ENCODE assay signal across 1 cellular context in the genomic region with DNA sequence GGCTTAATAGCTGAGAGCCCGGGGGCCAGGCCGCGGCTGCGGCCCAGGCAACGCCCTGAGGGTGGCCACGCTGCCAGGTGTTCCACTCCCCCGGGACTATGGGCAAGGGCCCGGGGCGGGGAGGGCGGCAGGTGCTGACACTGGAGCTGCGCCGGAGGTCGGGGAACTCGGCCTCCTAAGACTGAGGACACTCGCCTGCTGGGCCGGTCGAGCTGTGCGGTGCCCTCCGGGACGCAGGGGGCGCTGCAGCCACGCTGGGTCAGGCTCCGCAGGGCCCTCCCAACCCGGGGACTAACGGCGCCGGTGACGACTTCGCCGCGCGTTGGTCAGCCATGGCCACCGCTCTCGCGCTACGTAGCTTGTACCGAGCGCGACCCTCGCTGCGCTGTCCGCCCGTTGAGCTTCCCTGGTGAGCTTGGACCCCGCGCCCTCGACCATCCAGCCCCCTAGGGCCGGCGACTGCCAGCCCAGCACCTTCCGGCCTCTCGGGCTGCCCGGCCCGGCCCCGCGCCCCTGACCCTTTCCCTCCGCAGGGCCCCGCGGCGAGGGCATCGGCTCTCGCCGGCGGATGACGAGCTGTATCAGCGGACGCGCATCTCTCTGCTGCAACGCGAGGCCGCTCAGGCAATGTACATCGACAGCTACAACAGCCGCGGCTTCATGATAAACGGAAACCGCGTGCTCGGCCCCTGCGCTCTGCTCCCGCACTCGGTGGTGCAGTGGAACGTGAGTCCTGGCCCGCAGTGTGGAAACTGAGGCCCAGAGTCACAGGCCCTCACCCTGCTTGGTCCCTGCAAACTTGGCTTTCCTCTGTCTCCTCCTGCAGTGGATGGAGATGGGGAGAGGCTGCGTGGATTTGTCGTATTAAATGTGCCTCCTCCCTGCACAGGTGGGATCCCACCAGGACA.
A peak's percentile ranks its signal among the peaks of the same experiment; 100 is the strongest.
TF ChIP-seq lines count a peak whose summit lies in the region.

A gene with protein sequence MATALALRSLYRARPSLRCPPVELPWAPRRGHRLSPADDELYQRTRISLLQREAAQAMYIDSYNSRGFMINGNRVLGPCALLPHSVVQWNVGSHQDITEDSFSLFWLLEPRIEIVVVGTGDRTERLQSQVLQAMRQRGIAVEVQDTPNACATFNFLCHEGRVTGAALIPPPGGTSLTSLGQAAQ (plus strand): TSS at position 309 of the 908 bp plus-strand sequence. CDS start 24 bp downstream, at position 333.

TF ChIP-seq in HepG2, 621 proteins besides CTCF, POLR2A, EP300 and RAD21 (continued from another document and continues in another):
- TF ChIP-seq ZNF83 (CRISPR knock-in tag; IDR thresholded peaks at IDR 0.05; ENCODE audit: borderline replicate concordance) (peak; percentile 75; the same call in 1 of the 2 replicates), SIX4 (CRISPR knock-in tag; IDR thresholded peaks at IDR 0.05) (no peak; the same call in 1 of the 2 replicates), ZNF547 (CRISPR knock-in tag; IDR thresholded peaks at IDR 0.05) (peak; percentile 52), CENPX (CRISPR knock-in tag; IDR thresholded peaks at IDR 0.05) (no peak), BCL6 (CRISPR knock-in tag; IDR thresholded peaks at IDR 0.05) (peak; percentile 24; the same call in 1 of the 2 replicates), NFE2L2 (IDR thresholded peaks at IDR 0.05; ENCODE audit: low read length) (0 out of 2 replicates have a peak, but pooled peaks have one; percentile 7), ZNF432 (CRISPR knock-in tag; IDR thresholded peaks at IDR 0.05; ENCODE audit: borderline replicate concordance) (0 out of 2 replicates have a peak, but pooled peaks have one; percentile 73), MEIS2 (CRISPR knock-in tag; IDR thresholded peaks at IDR 0.05) (peak; percentile 72; the same call in 1 of the 2 replicates), GLI4 (CRISPR knock-in tag; IDR thresholded peaks at IDR 0.05; ENCODE audit: borderline replicate concordance) (no peak), ZHX1 (CRISPR knock-in tag; IDR thresholded peaks at IDR 0.05; ENCODE audit: low read depth) (peak; percentile 93; the same call in 1 of the 2 replicates), MED8 (CRISPR knock-in tag; IDR thresholded peaks at IDR 0.05; ENCODE audit: insufficient replicate concordance) (peak; percentile 64), SMAD1 (CRISPR knock-in tag; IDR thresholded peaks at IDR 0.05; ENCODE audit: borderline replicate concordance, low read depth) (no peak; the same call in 1 of the 2 replicates), CHD4 (IDR thresholded peaks at IDR 0.05; ENCODE audit: borderline replicate concordance, low read length) (no peak), RELA (CRISPR knock-in tag; IDR thresholded peaks at IDR 0.05) (no peak), ARID2 (CRISPR knock-in tag; IDR thresholded peaks at IDR 0.05; ENCODE audit: borderline replicate concordance) (0 out of 2 replicates have a peak, but pooled peaks have one; percentile 19), ELF4 (CRISPR knock-in tag; IDR thresholded peaks at IDR 0.05; ENCODE audit: borderline replicate concordance) (no peak; the same call in 1 of the 2 replicates), NFRKB (IDR thresholded peaks at IDR 0.05) (no peak), ZNF282 (IDR thresholded peaks at IDR 0.05; ENCODE audit: partially characterized antibody) (no peak), CBX5 (CRISPR knock-in tag; IDR thresholded peaks at IDR 0.05; ENCODE audit: borderline replicate concordance) (0 out of 2 replicates have a peak, but pooled peaks have one; percentile 29), ZNF142 (CRISPR knock-in tag; IDR thresholded peaks at IDR 0.05) (0 out of 2 replicates have a peak, but pooled peaks have one; percentile 15), AKNA (CRISPR knock-in tag; IDR thresholded peaks at IDR 0.05; ENCODE audit: borderline replicate concordance) (no peak), KMT2B (CRISPR knock-in tag; IDR thresholded peaks at IDR 0.05) (peak; percentile 68), ZBTB8A (CRISPR knock-in tag; IDR thresholded peaks at IDR 0.05; ENCODE audit: borderline replicate concordance, low read depth) (no peak), RFX1 (IDR thresholded peaks at IDR 0.05) (no peak), SUZ12 (IDR thresholded peaks at IDR 0.05; ENCODE audit: low read depth, low read length) (no peak), ARID5B (CRISPR knock-in tag; IDR thresholded peaks at IDR 0.05) (peak; percentile 55)
- TF ChIP-seq, protein P1, sequence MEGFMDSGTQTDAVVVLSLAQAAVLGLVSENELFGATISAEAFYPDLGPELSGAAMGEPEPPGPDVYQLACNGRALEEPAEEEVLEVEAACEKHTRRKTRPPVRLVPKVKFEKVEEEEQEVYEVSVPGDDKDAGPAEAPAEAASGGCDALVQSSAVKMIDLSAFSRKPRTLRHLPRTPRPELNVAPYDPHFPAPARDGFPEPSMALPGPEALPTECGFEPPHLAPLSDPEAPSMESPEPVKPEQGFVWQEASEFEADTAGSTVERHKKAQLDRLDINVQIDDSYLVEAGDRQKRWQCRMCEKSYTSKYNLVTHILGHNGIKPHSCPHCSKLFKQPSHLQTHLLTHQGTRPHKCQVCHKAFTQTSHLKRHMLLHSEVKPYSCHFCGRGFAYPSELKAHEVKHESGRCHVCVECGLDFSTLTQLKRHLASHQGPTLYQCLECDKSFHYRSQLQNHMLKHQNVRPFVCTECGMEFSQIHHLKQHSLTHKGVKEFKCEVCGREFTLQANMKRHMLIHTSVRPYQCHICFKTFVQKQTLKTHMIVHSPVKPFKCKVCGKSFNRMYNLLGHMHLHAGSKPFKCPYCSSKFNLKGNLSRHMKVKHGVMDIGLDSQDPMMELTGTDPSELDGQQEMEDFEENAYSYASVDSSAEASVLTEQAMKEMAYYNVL (CRISPR knock-in tag; IDR thresholded peaks at IDR 0.05; ENCODE audit: borderline replicate concordance), result peak; percentile 45; the same call in 1 of the 2 replicates
